In genomic region chr3:10758304-10759037, GRCh38 we compare ENCODE assay signal across 8 cellular contexts. TPM values are rescaled to one million over a fixed set of nuclear protein-coding genes. Genes with fewer than 3 reads are reported as not detected.
DNase-seq lines count a peak whose midpoint lies in the region; ATAC-seq and TF ChIP-seq lines count a peak whose summit lies in the region.

No MANE protein-coding gene starts in this region.

- peaks cover 3% of the 10 kb centered on the region for H3K4me1 ChIP-seq in RWPE2 (ENCODE audit: insufficient read depth, poor library complexity, severe bottlenecking)

- peaks cover 12% of the 10 kb centered on the region for H3K4me1 Mint-ChIP-seq in activated naive CD8-positive, alpha-beta T cell treated with anti-CD3 and anti-CD28 coated beads, Interleukin-2, amount 50 U/mL, for 24 hours

- ATAC-seq in GM18498 (IDR thresholded peaks at IDR 0.05; ENCODE audit: unreplicated experiment) (peak; percentile 69), RWPE2 (ENCODE audit: low read depth) (peak; percentile 89), left cardiac atrium (peak; percentile 87 to 93), HG03280 (IDR thresholded peaks at IDR 0.05; ENCODE audit: unreplicated experiment) (no peak)
- ATAC-seq in activated naive CD8-positive, alpha-beta T cell treated with anti-CD3 and anti-CD28 coated beads, Interleukin-2, amount 50 U/mL, for 24 hours: peak; percentile 55

- H3K27me3 ChIP-seq in RWPE2 (ENCODE audit: insufficient read depth, poor library complexity, severe bottlenecking): no peaks in the 10 kb centered on the region

- no peak overlapping the region for H3K27ac Mint-ChIP-seq in activated naive CD8-positive, alpha-beta T cell treated with anti-CD3 and anti-CD28 coated beads, Interleukin-2, amount 50 U/mL, for 24 hours

- no peaks in the 10 kb centered on the region for H3K36me3 ChIP-seq in RWPE2 (ENCODE audit: low read depth)

- intact Hi-C loops in left cardiac atrium (cut with DNase I): loop anchor here (1.0 to 10.0 kb wide), 4 partner anchors 124 to 302 kb away; no protein-coding TSS in a partner anchor

- peak overlapping the region; percentile 14 for H3K27ac ChIP-seq in RWPE2 (ENCODE audit: poor library complexity, severe bottlenecking)

- no peaks in the 10 kb centered on the region for H3K36me3 Mint-ChIP-seq in activated naive CD8-positive, alpha-beta T cell treated with anti-CD3 and anti-CD28 coated beads, Interleukin-2, amount 50 U/mL, for 24 hours (ENCODE audit: low read depth)

- TF ChIP-seq CTCF in AG09319 (IDR thresholded peaks at IDR 0.05; ENCODE audit: low read depth, low read length) (peak; percentile 76), RWPE2 (IDR thresholded peaks at IDR 0.05; ENCODE audit: poor library complexity, severe bottlenecking) (peak; percentile 74)

- peaks cover 40% of the 10 kb centered on the region for H3K27me3 Mint-ChIP-seq in activated naive CD8-positive, alpha-beta T cell treated with anti-CD3 and anti-CD28 coated beads, Interleukin-2, amount 50 U/mL, for 24 hours

- no peaks in the 10 kb centered on the region for H3K9me3 Mint-ChIP-seq in activated naive CD8-positive, alpha-beta T cell treated with anti-CD3 and anti-CD28 coated beads, Interleukin-2, amount 50 U/mL, for 24 hours

- H3K9me3 ChIP-seq in RWPE2 (ENCODE audit: severe bottlenecking): no peaks in the 10 kb centered on the region

- H3K4me3 Mint-ChIP-seq in activated naive CD8-positive, alpha-beta T cell treated with anti-CD3 and anti-CD28 coated beads, Interleukin-2, amount 50 U/mL, for 24 hours: no peak overlapping the region

- no peak overlapping the region for H3K4me3 ChIP-seq in RWPE2 (ENCODE audit: severe bottlenecking)

- DNase-seq in AG09319 (ENCODE audit: extremely low read depth, low read depth) (peak; percentile 42), HuH-7.5 (ENCODE audit: low spot score) (peak; percentile 95), RWPE2 (ENCODE audit: low spot score) (peak; percentile 44), left cardiac atrium (peak; percentile 44), renal cortical epithelial cell (ENCODE audit: low read depth) (peak; percentile 50)
- DNase-seq in activated naive CD8-positive, alpha-beta T cell treated with anti-CD3 and anti-CD28 coated beads, Interleukin-2, amount 50 U/mL, for 24 hours: peak; percentile 60

RNA-seq across cellular contexts. Expression of gene SLC6A11, which starts 57.6 kb away (rescaled TPM):
- not detected for total RNA-seq in left cardiac atrium
- total RNA-seq in renal cortical epithelial cell: not detected in 2 replicates

Comparison
In these comparisons a context has a peak if more than half of its experiments do, and no peak if none do; other contexts are left out.
1. DNase-seq: peak in every context shown above with its lines; median percentile 95 in HuH-7.5; 60 in activated naive CD8-positive, alpha-beta T cell treated with anti-CD3 and anti-CD28 coated beads, Interleukin-2, amount 50 U/mL, for 24 hours; 50 in renal cortical epithelial cell; 44 in RWPE2; 44 in left cardiac atrium; 42 in AG09319.